In the genomic region with DNA sequence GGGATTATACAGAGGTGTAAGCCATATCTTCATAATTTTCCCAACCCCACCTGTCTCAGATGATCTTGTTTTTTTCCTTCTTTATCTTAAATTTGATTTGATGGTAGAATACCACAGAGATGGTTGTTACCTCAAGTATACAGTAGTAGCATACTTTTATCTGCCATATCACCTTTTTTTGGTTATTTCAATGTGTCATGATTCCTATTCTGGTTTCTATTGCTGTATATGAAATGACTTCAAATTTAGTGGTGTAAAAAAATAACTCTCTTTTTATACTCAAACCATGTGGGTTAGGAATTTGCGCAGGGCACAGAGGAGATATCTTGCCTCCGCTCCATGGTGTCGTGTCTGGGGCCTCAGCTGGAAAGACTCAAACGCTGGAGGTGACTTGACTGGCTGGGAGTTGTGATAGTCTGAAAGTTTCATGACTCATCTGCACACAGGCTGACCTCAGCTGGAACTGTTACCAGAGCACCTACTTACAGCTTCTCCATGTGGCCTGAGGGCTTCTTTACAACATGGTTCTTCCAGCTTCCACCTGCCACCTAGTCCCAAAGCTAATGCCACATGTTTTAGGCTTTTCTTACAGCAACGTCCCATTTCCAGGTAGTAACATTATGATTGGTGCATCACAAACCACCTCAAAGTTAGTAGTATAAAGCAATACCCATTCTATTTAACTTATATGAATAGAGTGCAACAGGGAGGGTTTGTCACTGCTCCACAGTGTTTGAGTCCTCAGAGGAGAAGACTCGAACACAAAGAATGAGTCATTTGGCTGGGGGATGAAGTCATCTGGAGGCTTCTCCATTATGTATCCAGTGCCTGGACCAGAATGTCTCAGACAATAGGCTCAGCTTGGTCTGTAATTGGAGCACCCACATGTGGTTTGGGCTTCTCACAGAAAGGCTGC, we compare ENCODE assay signal across 1 cellular context.
TF ChIP-seq lines count a peak whose summit lies in the region.

No MANE protein-coding gene starts in this region.

TF ChIP-seq in K562, 482 proteins besides CTCF, POLR2A, EP300 and RAD21 (continued from another document and continues in another):
- no peak for TF ChIP-seq MLLT1 (IDR thresholded peaks at IDR 0.05)
- TF ChIP-seq, protein P1, sequence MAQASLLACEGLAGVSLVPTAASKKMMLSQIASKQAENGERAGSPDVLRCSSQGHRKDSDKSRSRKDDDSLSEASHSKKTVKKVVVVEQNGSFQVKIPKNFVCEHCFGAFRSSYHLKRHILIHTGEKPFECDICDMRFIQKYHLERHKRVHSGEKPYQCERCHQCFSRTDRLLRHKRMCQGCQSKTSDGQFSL (CRISPR knock-in tag; IDR thresholded peaks at IDR 0.05): no peak
- TF ChIP-seq, protein P1 (tag; IDR thresholded peaks at IDR 0.05): no peak
- TF ChIP-seq, protein P2, sequence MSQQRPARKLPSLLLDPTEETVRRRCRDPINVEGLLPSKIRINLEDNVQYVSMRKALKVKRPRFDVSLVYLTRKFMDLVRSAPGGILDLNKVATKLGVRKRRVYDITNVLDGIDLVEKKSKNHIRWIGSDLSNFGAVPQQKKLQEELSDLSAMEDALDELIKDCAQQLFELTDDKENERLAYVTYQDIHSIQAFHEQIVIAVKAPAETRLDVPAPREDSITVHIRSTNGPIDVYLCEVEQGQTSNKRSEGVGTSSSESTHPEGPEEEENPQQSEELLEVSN (IDR thresholded peaks at IDR 0.05; ENCODE audit: borderline replicate concordance in 1 of 2, extremely low read depth in 1 of 2, insufficient read depth in 1 of 2, insufficient read length in 1 of 2, low read depth in 1 of 2, low read length in 1 of 2, poor library complexity in 1 of 2, severe bottlenecking in 1 of 2): peak in 1 of 2 experiments; percentile 54
- TF ChIP-seq SPI1 (IDR thresholded peaks at IDR 0.05; ENCODE audit: borderline replicate concordance, low read depth, low read length): no peak
- TF ChIP-seq BRF2 (IDR thresholded peaks at IDR 0.05; ENCODE audit: borderline replicate concordance, insufficient read depth, insufficient read length): no peak
- TF ChIP-seq POLR2AphosphoS5 (IDR thresholded peaks at IDR 0.05; ENCODE audit: control insufficient read depth, insufficient read depth, low read depth, low read length): no peak
- TF ChIP-seq GTF2E2 (tag; IDR thresholded peaks at IDR 0.05): no peak
- no peak for TF ChIP-seq ZNF408 (CRISPR knock-in tag; IDR thresholded peaks at IDR 0.05; ENCODE audit: low read depth)
- TF ChIP-seq HDAC8 (tag; IDR thresholded peaks at IDR 0.05): no peak
- TF ChIP-seq ZEB2 (IDR thresholded peaks at IDR 0.05): no peak
- no peak for TF ChIP-seq VEZF1 (CRISPR knock-in tag; IDR thresholded peaks at IDR 0.05)
- TF ChIP-seq PRPF4 (IDR thresholded peaks at IDR 0.05; ENCODE audit: insufficient read depth, low read depth, low read length, poor library complexity, severe bottlenecking): no peak
- TF ChIP-seq ZNF76 (CRISPR knock-in tag; IDR thresholded peaks at IDR 0.05; ENCODE audit: borderline replicate concordance): no peak
- no peak for TF ChIP-seq NKRF (IDR thresholded peaks at IDR 0.05; ENCODE audit: borderline replicate concordance)
- no peak for TF ChIP-seq ZNF644 (tag; IDR thresholded peaks at IDR 0.05; ENCODE audit: low read depth)
- TF ChIP-seq, protein P3, sequence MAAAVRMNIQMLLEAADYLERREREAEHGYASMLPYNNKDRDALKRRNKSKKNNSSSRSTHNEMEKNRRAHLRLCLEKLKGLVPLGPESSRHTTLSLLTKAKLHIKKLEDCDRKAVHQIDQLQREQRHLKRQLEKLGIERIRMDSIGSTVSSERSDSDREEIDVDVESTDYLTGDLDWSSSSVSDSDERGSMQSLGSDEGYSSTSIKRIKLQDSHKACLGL (CRISPR knock-in tag; IDR thresholded peaks at IDR 0.05; ENCODE audit: borderline replicate concordance, poor library complexity, severe bottlenecking): no peak
- no peak for TF ChIP-seq POLR2B (IDR thresholded peaks at IDR 0.05; ENCODE audit: low read depth, partially characterized antibody)
- no peak for TF ChIP-seq ZNF551 (CRISPR knock-in tag; IDR thresholded peaks at IDR 0.05)
- no peak for TF ChIP-seq TGIF2 (CRISPR knock-in tag; IDR thresholded peaks at IDR 0.05)
- TF ChIP-seq SMARCB1 (IDR thresholded peaks at IDR 0.05; ENCODE audit: insufficient read length, low read depth): no peak
- TF ChIP-seq HSF4 (CRISPR knock-in tag; IDR thresholded peaks at IDR 0.05; ENCODE audit: borderline replicate concordance): no peak
- TF ChIP-seq, protein P4, sequence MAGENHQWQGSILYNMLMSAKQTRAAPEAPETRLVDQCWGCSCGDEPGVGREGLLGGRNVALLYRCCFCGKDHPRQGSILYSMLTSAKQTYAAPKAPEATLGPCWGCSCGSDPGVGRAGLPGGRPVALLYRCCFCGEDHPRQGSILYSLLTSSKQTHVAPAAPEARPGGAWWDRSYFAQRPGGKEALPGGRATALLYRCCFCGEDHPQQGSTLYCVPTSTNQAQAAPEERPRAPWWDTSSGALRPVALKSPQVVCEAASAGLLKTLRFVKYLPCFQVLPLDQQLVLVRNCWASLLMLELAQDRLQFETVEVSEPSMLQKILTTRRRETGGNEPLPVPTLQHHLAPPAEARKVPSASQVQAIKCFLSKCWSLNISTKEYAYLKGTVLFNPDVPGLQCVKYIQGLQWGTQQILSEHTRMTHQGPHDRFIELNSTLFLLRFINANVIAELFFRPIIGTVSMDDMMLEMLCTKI (IDR thresholded peaks at IDR 0.05; ENCODE audit: partially characterized antibody): no peak
- no peak for TF ChIP-seq NR2C2 (CRISPR knock-in tag; IDR thresholded peaks at IDR 0.05)
- no peak for TF ChIP-seq NR2C2 (tag; IDR thresholded peaks at IDR 0.05)
- TF ChIP-seq RNF2 (IDR thresholded peaks at IDR 0.05): no peak
- no peak for TF ChIP-seq CREB1 (IDR thresholded peaks at IDR 0.05)
- TF ChIP-seq CREB1 (CRISPR knock-in tag; IDR thresholded peaks at IDR 0.05): no peak; the same call in 1 of the 2 replicates
- TF ChIP-seq LARP7 (IDR thresholded peaks at IDR 0.05): no peak
- no peak for TF ChIP-seq PHB (CRISPR knock-in tag; IDR thresholded peaks at IDR 0.05)
- TF ChIP-seq, protein P5, sequence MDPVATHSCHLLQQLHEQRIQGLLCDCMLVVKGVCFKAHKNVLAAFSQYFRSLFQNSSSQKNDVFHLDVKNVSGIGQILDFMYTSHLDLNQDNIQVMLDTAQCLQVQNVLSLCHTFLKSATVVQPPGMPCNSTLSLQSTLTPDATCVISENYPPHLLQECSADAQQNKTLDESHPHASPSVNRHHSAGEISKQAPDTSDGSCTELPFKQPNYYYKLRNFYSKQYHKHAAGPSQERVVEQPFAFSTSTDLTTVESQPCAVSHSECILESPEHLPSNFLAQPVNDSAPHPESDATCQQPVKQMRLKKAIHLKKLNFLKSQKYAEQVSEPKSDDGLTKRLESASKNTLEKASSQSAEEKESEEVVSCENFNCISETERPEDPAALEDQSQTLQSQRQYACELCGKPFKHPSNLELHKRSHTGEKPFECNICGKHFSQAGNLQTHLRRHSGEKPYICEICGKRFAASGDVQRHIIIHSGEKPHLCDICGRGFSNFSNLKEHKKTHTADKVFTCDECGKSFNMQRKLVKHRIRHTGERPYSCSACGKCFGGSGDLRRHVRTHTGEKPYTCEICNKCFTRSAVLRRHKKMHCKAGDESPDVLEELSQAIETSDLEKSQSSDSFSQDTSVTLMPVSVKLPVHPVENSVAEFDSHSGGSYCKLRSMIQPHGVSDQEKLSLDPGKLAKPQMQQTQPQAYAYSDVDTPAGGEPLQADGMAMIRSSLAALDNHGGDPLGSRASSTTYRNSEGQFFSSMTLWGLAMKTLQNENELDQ (CRISPR knock-in tag; IDR thresholded peaks at IDR 0.05; ENCODE audit: borderline replicate concordance): no peak
- TF ChIP-seq RFX1 (IDR thresholded peaks at IDR 0.05): peak; percentile 22; the same call in 1 of the 2 replicates
- TF ChIP-seq, protein P6, sequence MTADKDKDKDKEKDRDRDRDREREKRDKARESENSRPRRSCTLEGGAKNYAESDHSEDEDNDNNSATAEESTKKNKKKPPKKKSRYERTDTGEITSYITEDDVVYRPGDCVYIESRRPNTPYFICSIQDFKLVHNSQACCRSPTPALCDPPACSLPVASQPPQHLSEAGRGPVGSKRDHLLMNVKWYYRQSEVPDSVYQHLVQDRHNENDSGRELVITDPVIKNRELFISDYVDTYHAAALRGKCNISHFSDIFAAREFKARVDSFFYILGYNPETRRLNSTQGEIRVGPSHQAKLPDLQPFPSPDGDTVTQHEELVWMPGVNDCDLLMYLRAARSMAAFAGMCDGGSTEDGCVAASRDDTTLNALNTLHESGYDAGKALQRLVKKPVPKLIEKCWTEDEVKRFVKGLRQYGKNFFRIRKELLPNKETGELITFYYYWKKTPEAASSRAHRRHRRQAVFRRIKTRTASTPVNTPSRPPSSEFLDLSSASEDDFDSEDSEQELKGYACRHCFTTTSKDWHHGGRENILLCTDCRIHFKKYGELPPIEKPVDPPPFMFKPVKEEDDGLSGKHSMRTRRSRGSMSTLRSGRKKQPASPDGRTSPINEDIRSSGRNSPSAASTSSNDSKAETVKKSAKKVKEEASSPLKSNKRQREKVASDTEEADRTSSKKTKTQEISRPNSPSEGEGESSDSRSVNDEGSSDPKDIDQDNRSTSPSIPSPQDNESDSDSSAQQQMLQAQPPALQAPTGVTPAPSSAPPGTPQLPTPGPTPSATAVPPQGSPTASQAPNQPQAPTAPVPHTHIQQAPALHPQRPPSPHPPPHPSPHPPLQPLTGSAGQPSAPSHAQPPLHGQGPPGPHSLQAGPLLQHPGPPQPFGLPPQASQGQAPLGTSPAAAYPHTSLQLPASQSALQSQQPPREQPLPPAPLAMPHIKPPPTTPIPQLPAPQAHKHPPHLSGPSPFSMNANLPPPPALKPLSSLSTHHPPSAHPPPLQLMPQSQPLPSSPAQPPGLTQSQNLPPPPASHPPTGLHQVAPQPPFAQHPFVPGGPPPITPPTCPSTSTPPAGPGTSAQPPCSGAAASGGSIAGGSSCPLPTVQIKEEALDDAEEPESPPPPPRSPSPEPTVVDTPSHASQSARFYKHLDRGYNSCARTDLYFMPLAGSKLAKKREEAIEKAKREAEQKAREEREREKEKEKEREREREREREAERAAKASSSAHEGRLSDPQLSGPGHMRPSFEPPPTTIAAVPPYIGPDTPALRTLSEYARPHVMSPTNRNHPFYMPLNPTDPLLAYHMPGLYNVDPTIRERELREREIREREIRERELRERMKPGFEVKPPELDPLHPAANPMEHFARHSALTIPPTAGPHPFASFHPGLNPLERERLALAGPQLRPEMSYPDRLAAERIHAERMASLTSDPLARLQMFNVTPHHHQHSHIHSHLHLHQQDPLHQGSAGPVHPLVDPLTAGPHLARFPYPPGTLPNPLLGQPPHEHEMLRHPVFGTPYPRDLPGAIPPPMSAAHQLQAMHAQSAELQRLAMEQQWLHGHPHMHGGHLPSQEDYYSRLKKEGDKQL (CRISPR knock-in tag; IDR thresholded peaks at IDR 0.05; ENCODE audit: borderline replicate concordance): no peak
- TF ChIP-seq NR1H2 (CRISPR knock-in tag; IDR thresholded peaks at IDR 0.05): no peak
- TF ChIP-seq, protein P7, sequence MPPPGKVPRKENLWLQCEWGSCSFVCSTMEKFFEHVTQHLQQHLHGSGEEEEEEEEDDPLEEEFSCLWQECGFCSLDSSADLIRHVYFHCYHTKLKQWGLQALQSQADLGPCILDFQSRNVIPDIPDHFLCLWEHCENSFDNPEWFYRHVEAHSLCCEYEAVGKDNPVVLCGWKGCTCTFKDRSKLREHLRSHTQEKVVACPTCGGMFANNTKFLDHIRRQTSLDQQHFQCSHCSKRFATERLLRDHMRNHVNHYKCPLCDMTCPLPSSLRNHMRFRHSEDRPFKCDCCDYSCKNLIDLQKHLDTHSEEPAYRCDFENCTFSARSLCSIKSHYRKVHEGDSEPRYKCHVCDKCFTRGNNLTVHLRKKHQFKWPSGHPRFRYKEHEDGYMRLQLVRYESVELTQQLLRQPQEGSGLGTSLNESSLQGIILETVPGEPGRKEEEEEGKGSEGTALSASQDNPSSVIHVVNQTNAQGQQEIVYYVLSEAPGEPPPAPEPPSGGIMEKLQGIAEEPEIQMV (tag; conservative IDR thresholded peaks at IDR 0.05; ENCODE audit: low read depth): no peak
